1 cellular context compared by ENCODE assay signal in genomic region chr15:99324700-99325099, GRCh38.
TF ChIP-seq lines count a peak whose summit lies in the region.

No MANE protein-coding gene starts in this region.

TF ChIP-seq in endothelial cell of umbilical vein, 7 proteins besides CTCF, POLR2A, EP300 and RAD21 (continued from another document):
- TF ChIP-seq JUN (IDR thresholded peaks at IDR 0.05; ENCODE audit: borderline replicate concordance, insufficient read depth, insufficient read length, low read depth) = no peak
- TF ChIP-seq GATA2 (IDR thresholded peaks at IDR 0.05; ENCODE audit: insufficient read depth, insufficient read length, low read depth, low read length) = no peak
- TF ChIP-seq MAX (IDR thresholded peaks at IDR 0.05; ENCODE audit: insufficient read depth, insufficient read length) = no peak
TF ChIP-seq in endothelial cell of umbilical vein: peak in this region for 0.
